Comparison of ENCODE assay signal across 15 cellular contexts in genomic region chr10:112622786-112623185, GRCh38.
"Had no signal": no experiment of that assay in that cellular context is flagged by ENCODE, and none has a peak within 500 bp of the region (broad histone marks: within the 10 kb centered on the region; RNA-seq: fewer than 3 reads in every experiment).

No MANE protein-coding gene starts in this region.

- H3K27me3 ChIP-seq: heart left ventricle, pancreas, thyroid gland had no signal

- H3K36me3 ChIP-seq: heart left ventricle, pancreas, thyroid gland had no signal

- H3K9me3 ChIP-seq: heart left ventricle, pancreas, thyroid gland had no signal

- H3K27me3 Mint-ChIP-seq: activated B cell treated with CpG ODN at 0.5 μM for 24 hours; activated CD8-positive, alpha-beta T cell treated with anti-CD3 and anti-CD28 coated beads for 36 hours; activated naive CD4-positive, alpha-beta T cell treated with anti-CD3 and anti-CD28 coated beads, Interleukin-2, amount 50 U/mL, for 24 hours had no signal

- H3K4me1 ChIP-seq: pancreas, thyroid gland had no signal

- H3K4me1 Mint-ChIP-seq: activated B cell treated with CpG ODN at 0.5 μM for 24 hours; activated naive CD4-positive, alpha-beta T cell treated with anti-CD3 and anti-CD28 coated beads, Interleukin-2, amount 50 U/mL, for 24 hours; endodermal cell; immature natural killer cell; stimulated activated effector memory CD8-positive, alpha-beta T cell treated with anti-CD3 and anti-CD28 coated beads, Interleukin-12 subunit alpha, Interleukin-12 subunit beta, amount 100 ng/mL, for 72 hours had no signal

- H3K4me3 Mint-ChIP-seq: activated B cell treated with CpG ODN at 0.5 μM for 24 hours; activated CD8-positive, alpha-beta T cell treated with anti-CD3 and anti-CD28 coated beads for 36 hours; activated naive CD4-positive, alpha-beta T cell treated with anti-CD3 and anti-CD28 coated beads, Interleukin-2, amount 50 U/mL, for 24 hours; activated T-cell treated with anti-CD3 and anti-CD28 coated beads, Interleukin-2, amount 50 U/mL, for 4 hours; endodermal cell; immature natural killer cell; neural crest cell; stimulated activated effector memory CD8-positive, alpha-beta T cell treated with anti-CD3 and anti-CD28 coated beads, Interleukin-12 subunit alpha, Interleukin-12 subunit beta, amount 100 ng/mL, for 72 hours had no signal

- ATAC-seq: activated CD8-positive, alpha-beta T cell treated with anti-CD3 and anti-CD28 coated beads for 36 hours; activated T-cell treated with anti-CD3 and anti-CD28 coated beads, Interleukin-2, amount 50 U/mL, for 4 hours; heart left ventricle; pancreas; stimulated activated effector memory CD8-positive, alpha-beta T cell treated with anti-CD3 and anti-CD28 coated beads, Interleukin-12 subunit alpha, Interleukin-12 subunit beta, amount 100 ng/mL, for 72 hours had no signal

- H3K9me3 Mint-ChIP-seq: activated B cell treated with CpG ODN at 0.5 μM for 24 hours; activated CD8-positive, alpha-beta T cell treated with anti-CD3 and anti-CD28 coated beads for 36 hours; activated naive CD4-positive, alpha-beta T cell treated with anti-CD3 and anti-CD28 coated beads, Interleukin-2, amount 50 U/mL, for 24 hours; activated T-cell treated with anti-CD3 and anti-CD28 coated beads, Interleukin-2, amount 50 U/mL, for 4 hours; endodermal cell; immature natural killer cell; neural crest cell; stimulated activated effector memory CD8-positive, alpha-beta T cell treated with anti-CD3 and anti-CD28 coated beads, Interleukin-12 subunit alpha, Interleukin-12 subunit beta, amount 100 ng/mL, for 72 hours had no signal

- DNase-seq: activated B cell treated with CpG ODN at 0.5 μM for 24 hours; activated CD4-positive, alpha-beta T cell treated with anti-CD3 and anti-CD28 coated beads for 48 hours; activated CD8-positive, alpha-beta T cell treated with anti-CD3 and anti-CD28 coated beads for 36 hours; activated effector memory CD4-positive, alpha-beta T cell treated with Interleukin-2 at 50 U/mL for 16 hours; activated T-cell treated with anti-CD3 and anti-CD28 coated beads, Interleukin-2, amount 50 U/mL, for 4 hours; amygdala; endodermal cell; foreskin melanocyte; heart left ventricle; immature natural killer cell; pancreas; thyroid gland had no signal

- H3K27ac ChIP-seq: heart left ventricle, pancreas, thyroid gland had no signal

- H3K27ac Mint-ChIP-seq: activated B cell treated with CpG ODN at 0.5 μM for 24 hours; activated CD8-positive, alpha-beta T cell treated with anti-CD3 and anti-CD28 coated beads for 36 hours; activated naive CD4-positive, alpha-beta T cell treated with anti-CD3 and anti-CD28 coated beads, Interleukin-2, amount 50 U/mL, for 24 hours; endodermal cell; immature natural killer cell; stimulated activated effector memory CD8-positive, alpha-beta T cell treated with anti-CD3 and anti-CD28 coated beads, Interleukin-12 subunit alpha, Interleukin-12 subunit beta, amount 100 ng/mL, for 72 hours had no signal

- H3K4me3 ChIP-seq: heart left ventricle, pancreas, thyroid gland had no signal
